Comparison of ENCODE assay signal across 8 cellular contexts in genomic region chr15:45635191-45635638, GRCh38. TPM values are rescaled to one million over a fixed set of nuclear protein-coding genes. Genes with fewer than 3 reads are reported as not detected.
A peak's percentile ranks its signal among the peaks of the same experiment; 100 is the strongest.
DNase-seq lines count a peak whose midpoint lies in the region; ATAC-seq and TF ChIP-seq lines count a peak whose summit lies in the region.

No MANE protein-coding gene starts in this region.

- 0% methylated on average over 3 of the region's 29 CpGs for WGBS in SK-N-SH (ENCODE audit: low lambda C conversion rate)
- WGBS in smooth muscle cell (ENCODE audit: low lambda C conversion rate) = 3% methylated on average over 26 of the region's 29 CpGs

- peaks cover 3 to 8% of the 10 kb centered on the region in 2 experiments; a peak in 2 of 4 replicates for H3K4me1 ChIP-seq in SK-N-SH (ENCODE audit: control insufficient read depth in 1 of 2, insufficient read depth in 2 of 2, low read depth in 1 of 2, low read length in 1 of 2)
- peaks cover 6% of the 10 kb centered on the region for H3K4me1 ChIP-seq in smooth muscle cell (ENCODE audit: low read depth)

- TF ChIP-seq CTCF in SK-N-SH (IDR thresholded peaks at IDR 0.05) = peak; percentile 57
- peak; percentile 35 for TF ChIP-seq CTCF in smooth muscle cell (IDR thresholded peaks at IDR 0.05; ENCODE audit: borderline replicate concordance, insufficient read depth, poor library complexity, severe bottlenecking)

- no peak for TF ChIP-seq RAD21 in SK-N-SH (IDR thresholded peaks at IDR 0.05; ENCODE audit: low read length)

- H3F3A ChIP-seq in SK-N-SH (replicated peaks; ENCODE audit: insufficient read depth) (peaks cover 8% of the 10 kb centered on the region), smooth muscle cell (ENCODE audit: low read depth) (peaks cover 9% of the 10 kb centered on the region)

- H3K4me2 ChIP-seq in SK-N-SH (peak overlapping the region; percentile 90), smooth muscle cell (peak overlapping the region; percentile 96)

- H4K20me1 ChIP-seq in SK-N-SH (ENCODE audit: insufficient read depth) = no peaks in the 10 kb centered on the region
- no peaks in the 10 kb centered on the region for H4K20me1 ChIP-seq in smooth muscle cell (ENCODE audit: low read depth)

- H3K27ac ChIP-seq in SK-N-SH (ENCODE audit: low read depth in 2 of 2, low read length in 1 of 2) = no peak overlapping the region
- H3K27ac ChIP-seq in angular gyrus (ENCODE audit: low read depth, low read length) = peak overlapping the region; percentile 64
- no peak overlapping the region for H3K27ac ChIP-seq in smooth muscle cell (ENCODE audit: low read depth)

- no peak for TF ChIP-seq EP300 in SK-N-SH (IDR thresholded peaks at IDR 0.05; ENCODE audit: borderline replicate concordance in 1 of 2, low read depth in 1 of 2, low read length in 1 of 2)

- H2AFZ ChIP-seq in SK-N-SH (ENCODE audit: low read depth) (peak overlapping the region; percentile 78), smooth muscle cell (ENCODE audit: low read depth) (peak overlapping the region; percentile 83)

- CTCF ChIA-PET in SK-N-SH (lab: Yijun Ruan, JAX) = interaction anchor here (0.7 to 3.3 kb wide), 9 partner anchors 9 to 193 kb away, joined by 3 to 16 read pairs (median 4); no protein-coding TSS in a partner anchor

- no peaks in the 10 kb centered on the region for H3K9me2 ChIP-seq in SK-N-SH

- no peaks in the 10 kb centered on the region for H3K9me3 ChIP-seq in SK-N-SH
- no peaks in the 10 kb centered on the region for H3K9me3 ChIP-seq in iPS-18c (ENCODE audit: control insufficient read depth, insufficient read depth, low read length)
- H3K9me3 ChIP-seq in smooth muscle cell (replicated peaks; ENCODE audit: low read depth) = no peaks in the 10 kb centered on the region

- DNase-seq in A172 (ENCODE audit: low spot score) (peak; percentile 25), SK-N-SH (peak; percentile 72), smooth muscle cell (lab: John Stamatoyannopoulos, UW; ENCODE audit: unreplicated experiment) (no peak), NCI-H1436 (lab: John Stamatoyannopoulos, UW) (no peak)

- ATAC-seq in GM18868 (IDR thresholded peaks at IDR 0.05; ENCODE audit: unreplicated experiment) (peak; percentile 41), HG03103 (IDR thresholded peaks at IDR 0.05; ENCODE audit: low read depth, unreplicated experiment) (peak; percentile 49)

- no peaks in the 10 kb centered on the region for H3K27me3 ChIP-seq in SK-N-SH (ENCODE audit: insufficient read depth)
- H3K27me3 ChIP-seq in smooth muscle cell (ENCODE audit: low read depth) = no peaks in the 10 kb centered on the region

- POLR2A ChIA-PET in SK-N-SH (lab: Yijun Ruan, JAX) = no interaction called here

- H3K9ac ChIP-seq in SK-N-SH (peak overlapping the region; percentile 60), smooth muscle cell (ENCODE audit: low read depth) (peak overlapping the region; percentile 45)

- H3K4me3 ChIP-seq in SK-N-SH (ENCODE audit: low read depth in 2 of 2, low read length in 1 of 2) = peak overlapping the region; percentile 57 to 61
- peak overlapping the region; percentile 71 for H3K4me3 ChIP-seq in iPS-18c (ENCODE audit: insufficient read depth, low read depth, low read length)
- H3K4me3 ChIP-seq in smooth muscle cell = peak overlapping the region; percentile 81

- H3K36me3 ChIP-seq in SK-N-SH (replicated peaks in 1 of 2; ENCODE audit: control insufficient read depth in 1 of 2, insufficient read depth in 2 of 2, low read length in 1 of 2) (no peaks in the 10 kb centered on the region), smooth muscle cell (ENCODE audit: low read depth) (no peaks in the 10 kb centered on the region)

- H3K79me2 ChIP-seq in SK-N-SH (ENCODE audit: insufficient read depth) = no peaks in the 10 kb centered on the region
- no peaks in the 10 kb centered on the region for H3K79me2 ChIP-seq in smooth muscle cell (ENCODE audit: low read depth)

TF ChIP-seq in SK-N-SH, 30 proteins besides CTCF, POLR2A, EP300 and RAD21 (continues in another document):
- TF ChIP-seq IRF3 (IDR thresholded peaks at IDR 0.05; ENCODE audit: low read depth, low read length) = no peak
- no peak for TF ChIP-seq MAX (IDR thresholded peaks at IDR 0.05; ENCODE audit: low read depth)
- TF ChIP-seq USF2 (IDR thresholded peaks at IDR 0.05; ENCODE audit: borderline replicate concordance, low read depth, low read length) = no peak
- TF ChIP-seq CHD2 (IDR thresholded peaks at IDR 0.05; ENCODE audit: low read length, partially characterized antibody) = no peak
- TF ChIP-seq TEAD4 (IDR thresholded peaks at IDR 0.05; ENCODE audit: borderline replicate concordance, insufficient read depth) = no peak
- TF ChIP-seq YY1 (IDR thresholded peaks at IDR 0.05; ENCODE audit: low read depth) = no peak
- no peak for TF ChIP-seq POLR2AphosphoS5 (IDR thresholded peaks at IDR 0.05; ENCODE audit: low read depth, low read length)
- no peak for TF ChIP-seq FOXM1 (IDR thresholded peaks at IDR 0.05; ENCODE audit: low read depth)
- TF ChIP-seq RXRA (IDR thresholded peaks at IDR 0.05; ENCODE audit: borderline replicate concordance, low read depth) = no peak
- no peak for TF ChIP-seq ZBTB33 (IDR thresholded peaks at IDR 0.05; ENCODE audit: borderline replicate concordance, low read depth)
- TF ChIP-seq REST (IDR thresholded peaks at IDR 0.05; ENCODE audit: low read depth, low read length) = no peak

RNA-seq across cellular contexts. Expression of gene SQOR, which starts 0.4 kb away (rescaled TPM):
- total RNA-seq in A172 (2014; rRNA removed; shearing (Covaris generic)) = 19.0 and 21.7 TPM in 2 replicates
- polyA plus RNA-seq in SK-N-SH (2012; rRNA removed) = 7.8 and 9.1 TPM in 2 replicates
- 8.5 and 9.5 TPM in 2 replicates for polyA plus RNA-seq in SK-N-SH (2012; cell fraction: cytosol; rRNA removed)
- 5.0 and 6.4 TPM in 2 replicates for polyA plus RNA-seq in SK-N-SH (2012; cell fraction: nucleus; rRNA removed)
- 9.9 and 10.9 TPM in 2 replicates for total RNA-seq in smooth muscle cell
- 9.4 and 14.0 TPM in 2 replicates for polyA plus RNA-seq in smooth muscle cell

RNA-seq across cellular contexts. Expression of gene BLOC1S6, which starts 48.0 kb away (rescaled TPM):
- 105 and 121 TPM in 2 replicates for total RNA-seq in A172 (2014; rRNA removed; shearing (Covaris generic))
- polyA plus RNA-seq in SK-N-SH (2012; rRNA removed) (11.3 and 14.1 TPM in 2 replicates), smooth muscle cell (30.4 and 34.8 TPM in 2 replicates)
- 21.1 and 25.9 TPM in 2 replicates for polyA plus RNA-seq in SK-N-SH (2012; cell fraction: cytosol; rRNA removed)
- 5.2 and 8.4 TPM in 2 replicates for polyA plus RNA-seq in SK-N-SH (2012; cell fraction: nucleus; rRNA removed)
- total RNA-seq in smooth muscle cell = 50.3 and 81.6 TPM in 2 replicates

Comparison
In these comparisons a context has a peak if more than half of its experiments do, and no peak if none do; other contexts are left out.
1. DNase-seq: peak in A172 (single experiment) and SK-N-SH (single experiment); none in smooth muscle cell (single experiment) and NCI-H1436 (single experiment).
2. Peak in every context shown above with its lines, with median percentiles within 50 percentile points of each other: H3K4me3 ChIP-seq.